1 cellular context compared by ENCODE assay signal in genomic region chr3:177250108-177250507, GRCh38.
TF ChIP-seq lines count a peak whose summit lies in the region.

No MANE protein-coding gene starts in this region.

TF ChIP-seq in WTC11, 78 proteins besides CTCF, POLR2A, EP300 and RAD21 (continued from another document):
- TF ChIP-seq ZNF532 (CRISPR knock-in tag; IDR thresholded peaks at IDR 0.05; ENCODE audit: borderline replicate concordance): no peak
- no peak for TF ChIP-seq IRF2 (CRISPR knock-in tag; IDR thresholded peaks at IDR 0.05; ENCODE audit: borderline replicate concordance, low read depth)
- TF ChIP-seq ZMAT4 (CRISPR knock-in tag; IDR thresholded peaks at IDR 0.05): no peak
- TF ChIP-seq E2F4 (CRISPR knock-in tag; IDR thresholded peaks at IDR 0.05; ENCODE audit: borderline replicate concordance, low read depth): no peak
- no peak for TF ChIP-seq GTF2I (CRISPR knock-in tag; conservative IDR thresholded peaks at IDR 0.05)
- no peak for TF ChIP-seq CREB1 (CRISPR knock-in tag; IDR thresholded peaks at IDR 0.05)
- TF ChIP-seq NR2C2 (CRISPR knock-in tag; IDR thresholded peaks at IDR 0.05): no peak
